In the genomic region with DNA sequence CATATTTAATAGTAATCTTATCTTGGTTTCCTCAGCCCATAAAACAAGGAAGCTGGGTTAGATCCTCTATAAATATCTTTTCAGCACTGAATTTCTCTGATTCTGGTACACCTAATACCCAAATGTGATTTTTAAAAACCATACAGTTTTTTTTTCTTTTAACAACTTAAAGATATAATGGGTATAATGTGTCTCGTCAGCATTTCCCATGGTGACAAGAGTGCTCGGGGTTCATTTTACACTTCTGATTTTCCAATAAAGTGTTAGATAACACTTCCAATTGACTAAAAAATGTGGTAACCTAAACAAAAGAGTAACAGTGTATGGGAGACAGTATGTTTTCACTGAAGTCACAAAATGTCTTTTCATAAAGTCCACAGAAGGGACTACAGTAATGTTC, we compare ENCODE assay signal across 24 cellular contexts.
"Had no signal": no experiment of that assay in that cellular context is flagged by ENCODE, and none has a peak within 500 bp of the region (broad histone marks: within the 10 kb centered on the region; RNA-seq: fewer than 3 reads in every experiment).

No MANE protein-coding gene starts in this region.

- H3K27me3 ChIP-seq: cardiac muscle cell, spleen, vagina had no signal

- H3K4me3 ChIP-seq: cardiac muscle cell, mucosa of descending colon, spleen, thoracic aorta, vagina had no signal

- H3K36me3 Mint-ChIP-seq: activated naive CD8-positive, alpha-beta T cell treated with anti-CD3 and anti-CD28 coated beads, Interleukin-2, amount 10 ng/mL, durations not matched to agents 7 days and 5 days; type B pancreatic cell had no signal

- H3K27me3 Mint-ChIP-seq: activated CD4-positive, alpha-beta memory T cell treated with anti-CD3 and anti-CD28 coated beads, Interleukin-2, amount 10 ng/mL, durations not matched to agents 7 days and 5 days; activated naive CD8-positive, alpha-beta T cell treated with anti-CD3 and anti-CD28 coated beads, Interleukin-2, amount 10 ng/mL, durations not matched to agents 7 days and 5 days; type B pancreatic cell had no signal

- H3K36me3 ChIP-seq: cardiac muscle cell, spleen, thoracic aorta, vagina had no signal

- H3K9me3 ChIP-seq: mucosa of descending colon, spleen, thoracic aorta, vagina had no signal

- DNase-seq: activated CD4-positive, alpha-beta memory T cell treated with anti-CD3 and anti-CD28 coated beads, Interleukin-2, amount 10 ng/mL, durations not matched to agents 7 days and 5 days; activated CD4-positive, alpha-beta T cell treated with anti-CD3 and anti-CD28 coated beads for 48 hours; activated CD4-positive, CD25-positive, alpha-beta regulatory T cell; activated effector memory CD4-positive, alpha-beta T cell treated with Interleukin-2 at 50 U/mL for 16 hours; activated naive CD4-positive, alpha-beta T cell treated with anti-CD3 and anti-CD28 coated beads for 36 hours; activated naive CD8-positive, alpha-beta T cell treated with anti-CD3 and anti-CD28 coated beads, Interleukin-2, amount 10 ng/mL, durations not matched to agents 7 days and 5 days; activated T-cell treated with anti-CD3 and anti-CD28 coated beads, Interleukin-2, amount 50 U/mL, for 72 hours; amniotic stem cell; dermis blood vessel endothelial cell; effector CD8-positive, alpha-beta T cell; glutamatergic neuron; hippocampal formation; left cardiac atrium; mucosa of descending colon; nucleus accumbens; spleen; stimulated activated CD4-positive, alpha-beta T cell treated with anti-CD3 and anti-CD28 coated beads, Interleukin-4, amount 100 ng/mL, for 24 hours; stimulated activated naive CD4-positive, alpha-beta T cell treated with Interleukin-2 at 50 U/mL for 16 hours; T-helper 2 cell had no signal

- H3K9me3 Mint-ChIP-seq: activated naive CD8-positive, alpha-beta T cell treated with anti-CD3 and anti-CD28 coated beads, Interleukin-2, amount 10 ng/mL, durations not matched to agents 7 days and 5 days had no signal

- H3K4me1 ChIP-seq: spleen, vagina had no signal

- ATAC-seq: activated T-cell treated with anti-CD3 and anti-CD28 coated beads, Interleukin-2, amount 50 U/mL, for 72 hours; left cardiac atrium; sciatic nerve had no signal

- H3K4me3 Mint-ChIP-seq: activated CD4-positive, alpha-beta memory T cell treated with anti-CD3 and anti-CD28 coated beads, Interleukin-2, amount 10 ng/mL, durations not matched to agents 7 days and 5 days; activated naive CD4-positive, alpha-beta T cell treated with anti-CD3 and anti-CD28 coated beads for 36 hours; activated naive CD8-positive, alpha-beta T cell treated with anti-CD3 and anti-CD28 coated beads, Interleukin-2, amount 10 ng/mL, durations not matched to agents 7 days and 5 days; activated T-cell treated with anti-CD3 and anti-CD28 coated beads, Interleukin-2, amount 50 U/mL, for 72 hours; type B pancreatic cell had no signal

- H3K4me1 Mint-ChIP-seq: activated CD4-positive, alpha-beta memory T cell treated with anti-CD3 and anti-CD28 coated beads, Interleukin-2, amount 10 ng/mL, durations not matched to agents 7 days and 5 days; activated naive CD8-positive, alpha-beta T cell treated with anti-CD3 and anti-CD28 coated beads, Interleukin-2, amount 10 ng/mL, durations not matched to agents 7 days and 5 days had no signal

- H3K27ac Mint-ChIP-seq: activated CD4-positive, alpha-beta memory T cell treated with anti-CD3 and anti-CD28 coated beads, Interleukin-2, amount 10 ng/mL, durations not matched to agents 7 days and 5 days; activated naive CD4-positive, alpha-beta T cell treated with anti-CD3 and anti-CD28 coated beads for 36 hours; activated naive CD8-positive, alpha-beta T cell treated with anti-CD3 and anti-CD28 coated beads, Interleukin-2, amount 10 ng/mL, durations not matched to agents 7 days and 5 days; activated T-cell treated with anti-CD3 and anti-CD28 coated beads, Interleukin-2, amount 50 U/mL, for 72 hours; type B pancreatic cell had no signal

- H3K27ac ChIP-seq: cardiac muscle cell, spleen, thoracic aorta, vagina had no signal
